In the genomic region with DNA sequence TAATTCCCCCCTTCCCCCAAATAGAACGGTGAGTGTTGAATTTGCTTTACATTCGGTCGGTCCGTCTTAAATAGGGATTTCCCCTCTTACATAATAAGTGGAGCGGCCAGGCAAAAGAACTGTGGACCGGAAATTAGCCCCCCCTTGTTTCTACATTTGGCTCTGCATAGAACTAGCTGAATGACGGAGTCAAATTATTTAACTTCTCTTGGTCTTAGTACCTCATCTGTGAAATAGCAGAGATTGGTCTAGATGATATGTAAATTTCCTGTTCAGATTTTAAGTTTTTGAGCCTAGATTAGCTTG, we compare ENCODE assay signal across 9 cellular contexts. TPM values are rescaled to one million over a fixed set of nuclear protein-coding genes. Genes with fewer than 3 reads are reported as not detected.
A peak's percentile ranks its signal among the peaks of the same experiment; 100 is the strongest.
DNase-seq lines count a peak whose midpoint lies in the region; ATAC-seq and TF ChIP-seq lines count a peak whose summit lies in the region.
"Had no signal": no experiment of that assay in that cellular context is flagged by ENCODE, and none has a peak within 500 bp of the region (broad histone marks: within the 10 kb centered on the region; RNA-seq: fewer than 3 reads in every experiment).

No MANE protein-coding gene starts in this region.

- no peaks in the 10 kb centered on the region for H3K9me3 Mint-ChIP-seq in T-helper 1 cell treated with Interleukin-12 subunit alpha and Interleukin-12 subunit beta and Interleukin-4 antibody, amounts not matched to agents 30 μg/mL and 1 μg/mL, for 36 hours
- no peaks in the 10 kb centered on the region for H3K9me3 Mint-ChIP-seq in chondrocyte (ENCODE audit: low read depth)

- no peaks in the 10 kb centered on the region for H3K36me3 Mint-ChIP-seq in T-helper 1 cell treated with Interleukin-12 subunit alpha and Interleukin-12 subunit beta and Interleukin-4 antibody, amounts not matched to agents 30 μg/mL and 1 μg/mL, for 36 hours (ENCODE audit: low read depth)
- peaks cover 4% of the 10 kb centered on the region for H3K36me3 Mint-ChIP-seq in chondrocyte (ENCODE audit: low read depth)
- H3K36me3 Mint-ChIP-seq: CD4-positive, CD25-positive, alpha-beta regulatory T cell had no signal

- ATAC-seq in HG03045 (IDR thresholded peaks at IDR 0.05; ENCODE audit: unreplicated experiment): peak; percentile 43

- H3K4me3 ChIP-seq in muscle layer of duodenum (ENCODE audit: low read depth in 1 of 2, low read length in 2 of 2): peak overlapping the region; percentile 74 to 84

- H3K27ac Mint-ChIP-seq in T-helper 1 cell treated with Interleukin-12 subunit alpha and Interleukin-12 subunit beta and Interleukin-4 antibody, amounts not matched to agents 30 μg/mL and 1 μg/mL, for 36 hours: no peak overlapping the region
- H3K27ac Mint-ChIP-seq in chondrocyte (ENCODE audit: unreplicated experiment): peak overlapping the region; percentile 92
- H3K27ac Mint-ChIP-seq: CD4-positive, CD25-positive, alpha-beta regulatory T cell had no signal

- H3K27ac ChIP-seq in muscle layer of duodenum (ENCODE audit: low read length): peak overlapping the region; percentile 53

- no peaks in the 10 kb centered on the region for H3K36me3 ChIP-seq in muscle layer of duodenum (ENCODE audit: control insufficient read depth in 1 of 2, insufficient read depth in 2 of 2, low read length in 2 of 2)

- H3K9me3 ChIP-seq in muscle layer of duodenum (ENCODE audit: control insufficient read depth in 1 of 2, low read length in 2 of 2): no peaks in the 10 kb centered on the region

- H3K4me1 Mint-ChIP-seq in T-helper 1 cell treated with Interleukin-12 subunit alpha and Interleukin-12 subunit beta and Interleukin-4 antibody, amounts not matched to agents 30 μg/mL and 1 μg/mL, for 36 hours (ENCODE audit: low read depth): peaks cover 12% of the 10 kb centered on the region
- H3K4me1 Mint-ChIP-seq in chondrocyte (ENCODE audit: low read depth): peaks cover 24% of the 10 kb centered on the region

- no peak for TF ChIP-seq CTCF in chondrocyte (IDR thresholded peaks at IDR 0.05)

- no peak for DNase-seq in T-helper 1 cell
- no peak for DNase-seq in chondrocyte (ENCODE audit: low spot score)
- no peak for DNase-seq in stimulated activated CD4-positive, alpha-beta T cell treated with anti-CD3 and anti-CD28 coated beads, Interleukin-2, amount 100 ng/mL, for 48 hours
- no peak for DNase-seq in globus pallidus (ENCODE audit: low spot score)
- DNase-seq in NCI-H510A (lab: John Stamatoyannopoulos, UW): no peak
- DNase-seq: CD4-positive, CD25-positive, alpha-beta regulatory T cell had no signal

- no peaks in the 10 kb centered on the region for H3K27me3 ChIP-seq in muscle layer of duodenum (ENCODE audit: low read depth, low read length)

- H3K4me1 ChIP-seq in muscle layer of duodenum (ENCODE audit: control insufficient read depth in 1 of 2, insufficient read depth in 2 of 2, low read length in 2 of 2): peaks cover 0 to 3% of the 10 kb centered on the region in 2 donors

- peak overlapping the region; percentile 72 for H3K4me3 Mint-ChIP-seq in T-helper 1 cell treated with Interleukin-12 subunit alpha and Interleukin-12 subunit beta and Interleukin-4 antibody, amounts not matched to agents 30 μg/mL and 1 μg/mL, for 36 hours
- H3K4me3 Mint-ChIP-seq in chondrocyte (ENCODE audit: unreplicated experiment): peak overlapping the region; percentile 86

- H3K27me3 Mint-ChIP-seq in T-helper 1 cell treated with Interleukin-12 subunit alpha and Interleukin-12 subunit beta and Interleukin-4 antibody, amounts not matched to agents 30 μg/mL and 1 μg/mL, for 36 hours (ENCODE audit: low read depth): peaks cover 73% of the 10 kb centered on the region
- peaks cover 7% of the 10 kb centered on the region for H3K27me3 Mint-ChIP-seq in chondrocyte (ENCODE audit: low read depth)

RNA-seq across cellular contexts. Expression of a gene that starts 1.3 kb away (rescaled TPM):
- 17.9 to 18.7 TPM (median 18.6 TPM) in 3 replicates for total RNA-seq in chondrocyte
- total RNA-seq: CD4-positive, CD25-positive, alpha-beta regulatory T cell had no signal

RNA-seq across cellular contexts. Expression of a gene that starts 14.3 kb away (rescaled TPM):
- 91.6 to 105 TPM (median 94.2 TPM) in 3 replicates for total RNA-seq in chondrocyte

RNA-seq across cellular contexts. Expression of a gene that starts 32.3 kb away (rescaled TPM):
- 0.57 to 1.5 TPM (median 0.77 TPM) in 3 replicates for total RNA-seq in chondrocyte
